1 cellular context compared by ENCODE assay signal in the genomic region with DNA sequence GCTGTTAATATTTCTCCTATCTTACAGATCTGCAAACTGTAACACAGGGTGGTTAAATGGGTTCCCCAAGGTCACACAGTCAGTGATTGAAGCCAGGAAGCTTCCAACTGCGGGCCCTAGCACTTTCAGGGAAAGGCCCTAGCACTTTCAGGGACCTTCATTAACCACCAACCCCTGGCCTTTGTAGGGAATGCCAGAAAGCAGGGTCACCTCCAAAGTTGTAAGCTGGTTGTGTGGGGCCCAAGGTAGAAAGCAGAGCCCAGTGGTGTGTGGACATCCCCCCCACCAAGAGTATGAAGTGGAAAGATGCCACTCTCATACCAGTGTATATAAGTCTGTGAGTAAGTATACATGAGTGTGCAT.
TF ChIP-seq lines count a peak whose summit lies in the region.

No MANE protein-coding gene starts in this region.

TF ChIP-seq in H1, 55 proteins besides CTCF, POLR2A, EP300 and RAD21:
- TF ChIP-seq, protein P1, sequence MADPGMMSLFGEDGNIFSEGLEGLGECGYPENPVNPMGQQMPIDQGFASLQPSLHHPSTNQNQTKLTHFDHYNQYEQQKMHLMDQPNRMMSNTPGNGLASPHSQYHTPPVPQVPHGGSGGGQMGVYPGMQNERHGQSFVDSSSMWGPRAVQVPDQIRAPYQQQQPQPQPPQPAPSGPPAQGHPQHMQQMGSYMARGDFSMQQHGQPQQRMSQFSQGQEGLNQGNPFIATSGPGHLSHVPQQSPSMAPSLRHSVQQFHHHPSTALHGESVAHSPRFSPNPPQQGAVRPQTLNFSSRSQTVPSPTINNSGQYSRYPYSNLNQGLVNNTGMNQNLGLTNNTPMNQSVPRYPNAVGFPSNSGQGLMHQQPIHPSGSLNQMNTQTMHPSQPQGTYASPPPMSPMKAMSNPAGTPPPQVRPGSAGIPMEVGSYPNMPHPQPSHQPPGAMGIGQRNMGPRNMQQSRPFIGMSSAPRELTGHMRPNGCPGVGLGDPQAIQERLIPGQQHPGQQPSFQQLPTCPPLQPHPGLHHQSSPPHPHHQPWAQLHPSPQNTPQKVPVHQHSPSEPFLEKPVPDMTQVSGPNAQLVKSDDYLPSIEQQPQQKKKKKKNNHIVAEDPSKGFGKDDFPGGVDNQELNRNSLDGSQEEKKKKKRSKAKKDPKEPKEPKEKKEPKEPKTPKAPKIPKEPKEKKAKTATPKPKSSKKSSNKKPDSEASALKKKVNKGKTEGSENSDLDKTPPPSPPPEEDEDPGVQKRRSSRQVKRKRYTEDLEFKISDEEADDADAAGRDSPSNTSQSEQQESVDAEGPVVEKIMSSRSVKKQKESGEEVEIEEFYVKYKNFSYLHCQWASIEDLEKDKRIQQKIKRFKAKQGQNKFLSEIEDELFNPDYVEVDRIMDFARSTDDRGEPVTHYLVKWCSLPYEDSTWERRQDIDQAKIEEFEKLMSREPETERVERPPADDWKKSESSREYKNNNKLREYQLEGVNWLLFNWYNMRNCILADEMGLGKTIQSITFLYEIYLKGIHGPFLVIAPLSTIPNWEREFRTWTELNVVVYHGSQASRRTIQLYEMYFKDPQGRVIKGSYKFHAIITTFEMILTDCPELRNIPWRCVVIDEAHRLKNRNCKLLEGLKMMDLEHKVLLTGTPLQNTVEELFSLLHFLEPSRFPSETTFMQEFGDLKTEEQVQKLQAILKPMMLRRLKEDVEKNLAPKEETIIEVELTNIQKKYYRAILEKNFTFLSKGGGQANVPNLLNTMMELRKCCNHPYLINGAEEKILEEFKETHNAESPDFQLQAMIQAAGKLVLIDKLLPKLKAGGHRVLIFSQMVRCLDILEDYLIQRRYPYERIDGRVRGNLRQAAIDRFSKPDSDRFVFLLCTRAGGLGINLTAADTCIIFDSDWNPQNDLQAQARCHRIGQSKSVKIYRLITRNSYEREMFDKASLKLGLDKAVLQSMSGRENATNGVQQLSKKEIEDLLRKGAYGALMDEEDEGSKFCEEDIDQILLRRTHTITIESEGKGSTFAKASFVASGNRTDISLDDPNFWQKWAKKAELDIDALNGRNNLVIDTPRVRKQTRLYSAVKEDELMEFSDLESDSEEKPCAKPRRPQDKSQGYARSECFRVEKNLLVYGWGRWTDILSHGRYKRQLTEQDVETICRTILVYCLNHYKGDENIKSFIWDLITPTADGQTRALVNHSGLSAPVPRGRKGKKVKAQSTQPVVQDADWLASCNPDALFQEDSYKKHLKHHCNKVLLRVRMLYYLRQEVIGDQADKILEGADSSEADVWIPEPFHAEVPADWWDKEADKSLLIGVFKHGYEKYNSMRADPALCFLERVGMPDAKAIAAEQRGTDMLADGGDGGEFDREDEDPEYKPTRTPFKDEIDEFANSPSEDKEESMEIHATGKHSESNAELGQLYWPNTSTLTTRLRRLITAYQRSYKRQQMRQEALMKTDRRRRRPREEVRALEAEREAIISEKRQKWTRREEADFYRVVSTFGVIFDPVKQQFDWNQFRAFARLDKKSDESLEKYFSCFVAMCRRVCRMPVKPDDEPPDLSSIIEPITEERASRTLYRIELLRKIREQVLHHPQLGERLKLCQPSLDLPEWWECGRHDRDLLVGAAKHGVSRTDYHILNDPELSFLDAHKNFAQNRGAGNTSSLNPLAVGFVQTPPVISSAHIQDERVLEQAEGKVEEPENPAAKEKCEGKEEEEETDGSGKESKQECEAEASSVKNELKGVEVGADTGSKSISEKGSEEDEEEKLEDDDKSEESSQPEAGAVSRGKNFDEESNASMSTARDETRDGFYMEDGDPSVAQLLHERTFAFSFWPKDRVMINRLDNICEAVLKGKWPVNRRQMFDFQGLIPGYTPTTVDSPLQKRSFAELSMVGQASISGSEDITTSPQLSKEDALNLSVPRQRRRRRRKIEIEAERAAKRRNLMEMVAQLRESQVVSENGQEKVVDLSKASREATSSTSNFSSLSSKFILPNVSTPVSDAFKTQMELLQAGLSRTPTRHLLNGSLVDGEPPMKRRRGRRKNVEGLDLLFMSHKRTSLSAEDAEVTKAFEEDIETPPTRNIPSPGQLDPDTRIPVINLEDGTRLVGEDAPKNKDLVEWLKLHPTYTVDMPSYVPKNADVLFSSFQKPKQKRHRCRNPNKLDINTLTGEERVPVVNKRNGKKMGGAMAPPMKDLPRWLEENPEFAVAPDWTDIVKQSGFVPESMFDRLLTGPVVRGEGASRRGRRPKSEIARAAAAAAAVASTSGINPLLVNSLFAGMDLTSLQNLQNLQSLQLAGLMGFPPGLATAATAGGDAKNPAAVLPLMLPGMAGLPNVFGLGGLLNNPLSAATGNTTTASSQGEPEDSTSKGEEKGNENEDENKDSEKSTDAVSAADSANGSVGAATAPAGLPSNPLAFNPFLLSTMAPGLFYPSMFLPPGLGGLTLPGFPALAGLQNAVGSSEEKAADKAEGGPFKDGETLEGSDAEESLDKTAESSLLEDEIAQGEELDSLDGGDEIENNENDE (IDR thresholded peaks at IDR 0.05; ENCODE audit: insufficient replicate concordance, low read length), result no peak
- no peak for TF ChIP-seq HDAC2 (IDR thresholded peaks at IDR 0.05; ENCODE audit: borderline replicate concordance in 1 of 2, low read depth in 2 of 2, low read length in 2 of 2)
- TF ChIP-seq, protein P2, sequence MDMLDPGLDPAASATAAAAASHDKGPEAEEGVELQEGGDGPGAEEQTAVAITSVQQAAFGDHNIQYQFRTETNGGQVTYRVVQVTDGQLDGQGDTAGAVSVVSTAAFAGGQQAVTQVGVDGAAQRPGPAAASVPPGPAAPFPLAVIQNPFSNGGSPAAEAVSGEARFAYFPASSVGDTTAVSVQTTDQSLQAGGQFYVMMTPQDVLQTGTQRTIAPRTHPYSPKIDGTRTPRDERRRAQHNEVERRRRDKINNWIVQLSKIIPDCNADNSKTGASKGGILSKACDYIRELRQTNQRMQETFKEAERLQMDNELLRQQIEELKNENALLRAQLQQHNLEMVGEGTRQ (IDR thresholded peaks at IDR 0.05; ENCODE audit: low read length), result no peak
